Comparison of ENCODE assay signal across 33 cellular contexts in genomic region chr3:179250803-179251476, GRCh38.
"Had no signal": no experiment of that assay in that cellular context is flagged by ENCODE, and none has a peak within 500 bp of the region (broad histone marks: within the 10 kb centered on the region; RNA-seq: fewer than 3 reads in every experiment).

A gene with protein sequence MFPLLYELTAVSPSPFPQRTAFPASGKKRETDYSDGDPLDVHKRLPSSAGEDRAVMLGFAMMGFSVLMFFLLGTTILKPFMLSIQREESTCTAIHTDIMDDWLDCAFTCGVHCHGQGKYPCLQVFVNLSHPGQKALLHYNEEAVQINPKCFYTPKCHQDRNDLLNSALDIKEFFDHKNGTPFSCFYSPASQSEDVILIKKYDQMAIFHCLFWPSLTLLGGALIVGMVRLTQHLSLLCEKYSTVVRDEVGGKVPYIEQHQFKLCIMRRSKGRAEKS (minus strand): TSS chr3:179251114. CDS start chr3:179250990, 124 bp downstream.

- H3K79me2 ChIP-seq: parathyroid adenoma had no signal

- H3K4me3 ChIP-seq: breast epithelium, esophagus squamous epithelium, heart right ventricle, left ventricle myocardium inferior, stomach, thyroid gland, upper lobe of left lung, vagina had no signal

- H3K4me1 Mint-ChIP-seq: activated CD4-positive, alpha-beta memory T cell treated with anti-CD3 and anti-CD28 coated beads, Interleukin-2, amount 10 ng/mL, durations not matched to agents 7 days and 5 days; central memory CD8-positive, alpha-beta T cell had no signal

- H3K4me1 ChIP-seq: breast epithelium, esophagus squamous epithelium, heart right ventricle, left ventricle myocardium inferior, parathyroid adenoma, thyroid gland, upper lobe of left lung, vagina had no signal

- H3K27me3 Mint-ChIP-seq: activated CD4-positive, alpha-beta memory T cell treated with anti-CD3 and anti-CD28 coated beads, Interleukin-2, amount 10 ng/mL, durations not matched to agents 7 days and 5 days; activated CD4-positive, alpha-beta T cell treated with anti-CD3 and anti-CD28 coated beads, Interleukin-2, amount 10 ng/mL, durations not matched to agents 7 days and 5 days; activated T-cell treated with anti-CD3 and anti-CD28 coated beads, Interleukin-2, amount 50 U/mL, for 24 hours; central memory CD8-positive, alpha-beta T cell; dendritic cell treated with granulocyte-macrophage colony-stimulating factor and Interleukin-4, amounts not matched to agents 40 ng/mL and 50 ng/mL, for 4 days; stimulated activated memory B cell treated with anti-CD40 and anti-IgM and Interleukin-4, amounts not matched to agents 10 μg/mL and 1 μg/mL and 100 μg/mL, for 72 hours had no signal

- ATAC-seq: heart right ventricle; naive thymus-derived CD4-positive, alpha-beta T cell; sciatic nerve; stimulated activated memory B cell treated with anti-CD40 and anti-IgM and Interleukin-4, amounts not matched to agents 10 μg/mL and 1 μg/mL and 100 μg/mL, for 72 hours had no signal

- H3K9me3 ChIP-seq: breast epithelium, esophagus squamous epithelium, heart right ventricle, left ventricle myocardium inferior, stomach, thyroid gland, upper lobe of left lung, vagina had no signal

- H2AFZ ChIP-seq: parathyroid adenoma had no signal

- H3K27ac Mint-ChIP-seq: activated CD4-positive, alpha-beta memory T cell treated with anti-CD3 and anti-CD28 coated beads, Interleukin-2, amount 10 ng/mL, durations not matched to agents 7 days and 5 days; activated CD4-positive, alpha-beta T cell treated with anti-CD3 and anti-CD28 coated beads, Interleukin-2, amount 10 ng/mL, durations not matched to agents 7 days and 5 days; activated T-cell treated with anti-CD3 and anti-CD28 coated beads, Interleukin-2, amount 50 U/mL, for 24 hours; dendritic cell treated with granulocyte-macrophage colony-stimulating factor and Interleukin-4, amounts not matched to agents 40 ng/mL and 50 ng/mL, for 4 days; mesothelial cell of epicardium; stimulated activated memory B cell treated with anti-CD40 and anti-IgM and Interleukin-4, amounts not matched to agents 10 μg/mL and 1 μg/mL and 100 μg/mL, for 72 hours had no signal

- DNase-seq: activated CD4-positive, alpha-beta memory T cell treated with anti-CD3 and anti-CD28 coated beads, Interleukin-2, amount 10 ng/mL, durations not matched to agents 7 days and 5 days; activated CD4-positive, alpha-beta T cell treated with anti-CD3 and anti-CD28 coated beads for 1 hour; activated CD4-positive, alpha-beta T cell treated with anti-CD3 and anti-CD28 coated beads, Interleukin-2, amount 10 ng/mL, durations not matched to agents 7 days and 5 days; activated CD8-positive, alpha-beta memory T cell treated with anti-CD3 and anti-CD28 coated beads, Interleukin-2, amount 50 U/mL, for 48 hours; activated gamma-delta T cell; activated naive CD4-positive, alpha-beta T cell treated with anti-CD3 and anti-CD28 coated beads, Interleukin-2, amount 50 U/mL, for 16 hours; activated T-cell treated with anti-CD3 and anti-CD28 coated beads, Interleukin-2, amount 50 U/mL, for 24 hours; amniotic stem cell; effector CD4-positive, alpha-beta T cell; esophagus squamous epithelium; foreskin melanocyte; heart right ventricle; kidney glomerular epithelial cell; left ventricle myocardium inferior; mammary epithelial cell; naive thymus-derived CD4-positive, alpha-beta T cell; nucleus accumbens; small intestine; stimulated activated CD4-positive, alpha-beta T cell treated with anti-CD3 and anti-CD28 coated beads, Interleukin-4, amount 100 ng/mL, for 24 hours; stimulated activated CD8-positive, alpha-beta memory T cell treated with anti-CD3 and anti-CD28 coated beads, Interleukin-4, amount 100 ng/mL, for 48 hours; stomach; T-helper 2 cell; thyroid gland; upper lobe of left lung had no signal

- H3K27me3 ChIP-seq: breast epithelium, esophagus squamous epithelium, heart right ventricle, stomach, thyroid gland, upper lobe of left lung, vagina had no signal

- H3K36me3 ChIP-seq: breast epithelium, thyroid gland, vagina had no signal

- H3K4me3 Mint-ChIP-seq: activated CD4-positive, alpha-beta memory T cell treated with anti-CD3 and anti-CD28 coated beads, Interleukin-2, amount 10 ng/mL, durations not matched to agents 7 days and 5 days; activated CD4-positive, alpha-beta T cell treated with anti-CD3 and anti-CD28 coated beads, Interleukin-2, amount 10 ng/mL, durations not matched to agents 7 days and 5 days; activated T-cell treated with anti-CD3 and anti-CD28 coated beads, Interleukin-2, amount 50 U/mL, for 24 hours; central memory CD8-positive, alpha-beta T cell; dendritic cell treated with granulocyte-macrophage colony-stimulating factor and Interleukin-4, amounts not matched to agents 40 ng/mL and 50 ng/mL, for 4 days; mesothelial cell of epicardium; naive thymus-derived CD4-positive, alpha-beta T cell; stimulated activated memory B cell treated with anti-CD40 and anti-IgM and Interleukin-4, amounts not matched to agents 10 μg/mL and 1 μg/mL and 100 μg/mL, for 72 hours had no signal

- H3K27ac ChIP-seq: breast epithelium, epithelial cell of prostate, esophagus squamous epithelium, heart right ventricle, left ventricle myocardium inferior, parathyroid adenoma, stomach, thyroid gland, upper lobe of left lung, vagina had no signal
